8 cellular contexts compared by ENCODE assay signal in the genomic region with DNA sequence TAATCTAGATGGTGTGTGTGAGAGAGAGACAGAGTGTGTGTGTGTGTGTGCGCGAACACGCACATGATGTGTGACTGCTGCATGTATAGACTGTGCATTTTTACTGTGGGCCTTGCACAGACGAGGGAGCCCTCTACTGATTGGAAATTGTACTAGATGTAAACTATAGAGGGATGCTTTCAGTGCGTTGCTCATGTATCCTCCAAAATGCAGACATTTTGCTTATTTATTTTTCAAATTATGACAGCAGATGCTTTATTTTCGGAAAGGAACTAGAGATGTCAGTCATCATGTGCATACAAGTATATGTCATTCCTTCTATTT.
A peak's percentile ranks its signal among the peaks of the same experiment; 100 is the strongest.
DNase-seq lines count a peak whose midpoint lies in the region; ATAC-seq and TF ChIP-seq lines count a peak whose summit lies in the region.

No MANE protein-coding gene starts in this region.

- TF ChIP-seq CTCF in NB4 (IDR thresholded peaks at IDR 0.05; ENCODE audit: low read depth, low read length): peak; percentile 40
- no peak for TF ChIP-seq CTCF in activated B cell treated with CpG ODN at 0.5 μM for 24 hours (IDR thresholded peaks at IDR 0.05)
- TF ChIP-seq CTCF in thyroid gland (IDR thresholded peaks at IDR 0.05): no peak

- no peaks in the 10 kb centered on the region for H3K36me3 ChIP-seq in thyroid gland

- no peaks in the 10 kb centered on the region for H3K4me1 Mint-ChIP-seq in activated B cell treated with CpG ODN at 0.5 μM for 24 hours

- intact Hi-C loops in activated B cell treated with CpG ODN at 0.5 μM for 24 hours (cut with micrococcal nuclease): loop anchor here (1.0 kb wide), 1 partner anchor 624 kb away; no protein-coding TSS in a partner anchor
- intact Hi-C loops in thyroid gland (cut with DNase I): no loop called here

- H3K4me1 ChIP-seq in thyroid gland: no peaks in the 10 kb centered on the region

- DNase-seq in COLO668 (lab: John Stamatoyannopoulos, UW; ENCODE audit: unreplicated experiment) (peak; percentile 21), NB4 (ENCODE audit: low read depth) (peak; percentile 66), activated B cell treated with CpG ODN at 0.5 μM for 24 hours (no peak), iPS-NIHi11 (ENCODE audit: low spot score) (peak; percentile 19), thyroid gland (no peak)

- TF ChIP-seq POLR2A in NB4 (IDR thresholded peaks at IDR 0.05; ENCODE audit: extremely low read depth, insufficient read length) (no peak), thyroid gland (IDR thresholded peaks at IDR 0.05) (no peak)

- H3K36me3 Mint-ChIP-seq in activated B cell treated with CpG ODN at 0.5 μM for 24 hours (ENCODE audit: low read depth): no peaks in the 10 kb centered on the region

- H3K27ac ChIP-seq in thyroid gland: no peak overlapping the region

- ATAC-seq in GM19463 (IDR thresholded peaks at IDR 0.05; ENCODE audit: unreplicated experiment) (peak; percentile 68), activated B cell treated with CpG ODN at 0.5 μM for 24 hours (ENCODE audit: low read depth) (peak; percentile 49), HG03571 (IDR thresholded peaks at IDR 0.05; ENCODE audit: unreplicated experiment) (no peak), HG02970 (IDR thresholded peaks at IDR 0.05; ENCODE audit: low FRiP score, unreplicated experiment) (no peak)

- 38 to 47% methylated on average over 6 of the region's 6 CpGs for WGBS in thyroid gland, 2 donors

- CTCF ChIA-PET in activated B cell treated with CpG ODN at 0.5 μM for 24 hours (lab: Charles Lee): interaction anchor here (0.9 to 1.6 kb wide), 2 partner anchors 622 to 624 kb away, joined by 3 to 4 read pairs; no protein-coding TSS in a partner anchor

- POLR2A ChIA-PET in activated B cell treated with CpG ODN at 0.5 μM for 24 hours (lab: Charles Lee): no interaction called here

- H3K4me3 Mint-ChIP-seq in activated B cell treated with CpG ODN at 0.5 μM for 24 hours: no peak overlapping the region

- H3K27ac Mint-ChIP-seq in activated B cell treated with CpG ODN at 0.5 μM for 24 hours: no peak overlapping the region

- peaks cover 3% of the 10 kb centered on the region for H3K27me3 Mint-ChIP-seq in activated B cell treated with CpG ODN at 0.5 μM for 24 hours

- no peaks in the 10 kb centered on the region for H3K9me3 ChIP-seq in thyroid gland

- no peaks in the 10 kb centered on the region for H3K9me3 Mint-ChIP-seq in activated B cell treated with CpG ODN at 0.5 μM for 24 hours

- no peaks in the 10 kb centered on the region for H3K27me3 ChIP-seq in thyroid gland

- no peak overlapping the region for H3K4me3 ChIP-seq in NB4 (ENCODE audit: low read depth, low read length)
- no peak overlapping the region for H3K4me3 ChIP-seq in thyroid gland (replicated peaks in 1 of 3)

Comparison
In these comparisons a context has a peak if more than half of its experiments do, and no peak if none do; other contexts are left out.
1. DNase-seq: peak in COLO668 (single experiment), NB4 (single experiment) and iPS-NIHi11 (single experiment); none in activated B cell treated with CpG ODN at 0.5 μM for 24 hours (single experiment) and thyroid gland (0 of 2).
2. ATAC-seq: peak in GM19463 (single experiment) and activated B cell treated with CpG ODN at 0.5 μM for 24 hours (single experiment); none in HG03571 (single experiment) and HG02970 (single experiment).